In the genomic region with DNA sequence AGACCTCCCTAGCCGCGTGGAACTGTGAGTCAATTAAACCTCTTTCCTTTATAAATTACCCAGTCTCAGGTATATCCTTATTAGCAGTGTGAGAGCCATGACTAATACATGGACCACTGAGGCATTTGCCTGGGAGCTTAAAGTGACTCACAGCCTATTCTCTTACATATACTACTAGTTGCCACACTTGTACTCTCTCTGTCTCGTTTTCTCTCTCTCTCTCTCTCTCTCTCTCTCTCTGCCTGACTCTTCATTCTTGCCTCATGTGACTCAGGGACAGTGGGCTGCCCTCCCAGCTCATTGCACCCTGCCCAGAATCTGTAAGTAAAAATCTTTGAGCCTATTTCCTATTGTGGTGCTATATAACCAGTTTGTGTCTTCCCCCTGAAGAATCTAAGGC, we compare ENCODE assay signal across 11 cellular contexts.
DNase-seq lines count a peak whose midpoint lies in the region; TF ChIP-seq lines count a peak whose summit lies in the region.
"Had no signal": no experiment of that assay in that cellular context is flagged by ENCODE, and none has a peak within 500 bp of the region (broad histone marks: within the 10 kb centered on the region; RNA-seq: fewer than 3 reads in every experiment).

No MANE protein-coding gene starts in this region.

- H3K4me3 ChIP-seq in epithelial cell of proximal tubule (ENCODE audit: low read depth, low read length): no peak overlapping the region
- H3K4me3 ChIP-seq: right atrium auricular region had no signal

- peak; percentile 90 for DNase-seq in ELR (ENCODE audit: low read depth)
- peak; percentile 23 for DNase-seq in RKO (ENCODE audit: low spot score)
- DNase-seq in epithelial cell of proximal tubule (ENCODE audit: low read depth): peak; percentile 77
- DNase-seq in renal cortical epithelial cell (ENCODE audit: low read depth): peak; percentile 98
- DNase-seq in 8988T: no peak
- DNase-seq in stimulated activated CD8-positive, alpha-beta memory T cell treated with anti-CD3 and anti-CD28 coated beads, Interleukin-4, amount 100 ng/mL, for 48 hours: no peak
- no peak for DNase-seq in NCI-H2227 treated with DMSO at 0.1 percent for 48 hours (lab: John Stamatoyannopoulos, UW)
- DNase-seq: NCI-H1694 treated with DMSO at 0.1 percent for 48 hours, NCI-H774, SHP77 treated with DMSO at 0.1 percent for 48 hours had no signal

- no peak for TF ChIP-seq CTCF in epithelial cell of proximal tubule (conservative IDR thresholded peaks at IDR 0.05; ENCODE audit: low read depth, low read length)

Comparison
In these comparisons a context has a peak if more than half of its experiments do, and no peak if none do; other contexts are left out.
1. DNase-seq: peak in ELR (single experiment), RKO (single experiment), epithelial cell of proximal tubule (single experiment) and renal cortical epithelial cell (single experiment); none in 8988T (single experiment), stimulated activated CD8-positive, alpha-beta memory T cell treated with anti-CD3 and anti-CD28 coated beads, Interleukin-4, amount 100 ng/mL, for 48 hours (single experiment) and NCI-H2227 treated with DMSO at 0.1 percent for 48 hours (single experiment).